Comparison of ENCODE assay signal across 10 cellular contexts in the genomic region with DNA sequence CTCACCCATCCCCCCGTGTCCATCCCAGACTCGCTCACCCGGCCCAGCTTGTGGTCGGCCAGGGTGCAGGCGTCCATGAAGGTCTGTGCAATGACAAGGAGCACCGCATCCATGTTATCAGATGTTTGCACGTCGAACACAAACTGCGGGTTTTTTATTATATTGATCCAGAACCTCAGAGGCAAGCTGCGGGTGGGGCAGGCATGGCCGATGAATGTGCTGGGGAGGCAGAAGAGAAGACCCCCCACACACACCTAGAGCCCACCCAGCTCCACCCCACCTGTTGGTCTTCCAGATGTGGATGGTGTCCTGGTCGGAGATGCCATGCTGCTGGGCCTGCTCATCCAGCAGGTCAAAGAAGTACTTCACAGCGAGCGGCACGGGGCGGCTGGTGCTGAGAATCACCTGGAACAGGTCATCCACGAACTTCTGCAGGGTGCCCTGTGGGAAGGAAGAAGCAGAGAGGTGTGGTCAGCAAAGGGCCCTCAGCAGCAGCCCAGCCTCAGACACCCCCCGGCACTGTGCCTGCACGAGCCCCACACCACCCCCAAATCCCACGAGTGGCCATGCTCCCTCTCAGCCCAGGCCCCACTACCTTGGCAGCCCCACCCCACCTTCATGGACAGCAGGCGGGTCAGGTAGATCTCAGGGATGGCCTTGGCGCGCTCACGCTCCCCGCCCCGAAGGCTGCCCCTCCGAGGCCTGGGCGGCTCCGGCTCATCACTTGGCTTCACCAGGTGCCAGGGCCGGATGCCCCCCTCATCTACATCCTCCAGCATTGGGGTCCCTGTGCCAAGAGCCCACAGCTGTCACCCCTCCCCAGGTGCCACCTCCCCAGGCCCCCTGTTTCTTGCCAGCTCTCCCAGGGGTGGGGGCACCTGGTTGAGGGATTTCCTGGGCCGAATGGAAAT. TPM values are rescaled to one million over a fixed set of nuclear protein-coding genes. Genes with fewer than 3 reads are reported as not detected.
DNase-seq lines count a peak whose midpoint lies in the region; ATAC-seq and TF ChIP-seq lines count a peak whose summit lies in the region.
"Had no signal": no experiment of that assay in that cellular context is flagged by ENCODE, and none has a peak within 500 bp of the region (broad histone marks: within the 10 kb centered on the region; RNA-seq: fewer than 3 reads in every experiment).

No MANE protein-coding gene starts in this region.

- TF ChIP-seq CTCF in CD14-positive monocyte (IDR thresholded peaks at IDR 0.05) (no peak), GM20000 (IDR thresholded peaks at IDR 0.05; ENCODE audit: extremely low read depth, missing control alignments) (no peak), esophagus muscularis mucosa (IDR thresholded peaks at IDR 0.05) (no peak), ovary (IDR thresholded peaks at IDR 0.05) (no peak)

- no peaks in the 10 kb centered on the region for H3K9me3 Mint-ChIP-seq in CD14-positive monocyte

- H3K27me3 ChIP-seq in esophagus muscularis mucosa (no peaks in the 10 kb centered on the region), ovary (no peaks in the 10 kb centered on the region)

- peak; percentile 41 for DNase-seq in CD14-positive monocyte (ENCODE audit: low spot score)
- DNase-seq in GM20000 (ENCODE audit: low spot score), result peak; percentile 17
- no peak for DNase-seq in esophagus muscularis mucosa (ENCODE audit: extremely low spot score)
- peak in 4 of 5 donors; percentile 7 to 21 (median 18) for DNase-seq in ovary
- no peak for DNase-seq in GF-D8 (lab: John Stamatoyannopoulos, UW)
- DNase-seq in GM19238 (ENCODE audit: insufficient read length, low spot score), result no peak
- no peak for DNase-seq in effector CD4-positive, alpha-beta T cell
- DNase-seq: MM.1S had no signal

- no peaks in the 10 kb centered on the region for H3K4me1 Mint-ChIP-seq in CD14-positive monocyte

- H3K36me3 Mint-ChIP-seq in CD14-positive monocyte, result no peaks in the 10 kb centered on the region

- intact Hi-C loops in CD14-positive monocyte (cut with micrococcal nuclease) (no loop called here), esophagus muscularis mucosa (cut with DNase I) (no loop called here), ovary (cut with DNase I) (no loop called here)

- TF ChIP-seq POLR2A in esophagus muscularis mucosa (IDR thresholded peaks at IDR 0.05; ENCODE audit: low read depth), result no peak
- TF ChIP-seq POLR2A in ovary (IDR thresholded peaks at IDR 0.05), result no peak

- H3K4me3 ChIP-seq in esophagus muscularis mucosa (no peak overlapping the region), ovary (no peak overlapping the region)

- H3K27ac ChIP-seq in esophagus muscularis mucosa (replicated peaks in 1 of 4) (peak overlapping the region in 3 of 4 donors; percentile 34 to 95 (median 95)), ovary (no peak overlapping the region)
- H3K27ac ChIP-seq: C4-2B had no signal

- H3K4me1 ChIP-seq in esophagus muscularis mucosa, result peaks cover 0 to 31% (median 14%) of the 10 kb centered on the region in 4 donors
- no peaks in the 10 kb centered on the region for H3K4me1 ChIP-seq in ovary (ENCODE audit: insufficient read depth)

- peak overlapping the region in 2 of 7 donors; percentile 18 to 51 for H3K27ac Mint-ChIP-seq in CD14-positive monocyte

- H3K27me3 Mint-ChIP-seq in CD14-positive monocyte (ENCODE audit: low read depth in 3 of 3), result peaks cover 0 to 4% (median 0%) of the 10 kb centered on the region in 3 donors

- TF ChIP-seq EP300 in esophagus muscularis mucosa (IDR thresholded peaks at IDR 0.05) (no peak), ovary (IDR thresholded peaks at IDR 0.05) (no peak)

- no peaks in the 10 kb centered on the region for H3K9me3 ChIP-seq in esophagus muscularis mucosa
- no peaks in the 10 kb centered on the region for H3K9me3 ChIP-seq in ovary

- no peak for ATAC-seq in GM21717 (IDR thresholded peaks at IDR 0.05; ENCODE audit: unreplicated experiment)

- 94% methylated on average over 27 of the region's 31 CpGs for WGBS in esophagus muscularis mucosa
- WGBS in ovary, 3 donors, result 89 to 92% (median 90%) methylated on average over 31 of the region's 31 CpGs

- H3K4me3 Mint-ChIP-seq in CD14-positive monocyte, result no peak overlapping the region

- peaks cover 80 to 100% (median 98%) of the 10 kb centered on the region in 4 donors for H3K36me3 ChIP-seq in esophagus muscularis mucosa
- no peaks in the 10 kb centered on the region for H3K36me3 ChIP-seq in ovary

RNA-seq across cellular contexts. Expression of gene PLXNB1, which starts 20.3 kb away (rescaled TPM):
- under 1 TPM in 1 of 2 donors, not detected in 1; 0.14 TPM for polyA plus RNA-seq in CD14-positive monocyte
- total RNA-seq in esophagus muscularis mucosa, result 100 to 1,000 TPM; 120 to 200 (median 152) TPM
- 100 to 1,000 TPM in 2 of 7 donors, 10 to 100 TPM in 5; 70.8 to 166 (median 83.7) TPM for total RNA-seq in ovary
- polyA plus RNA-seq in ovary, result 10 to 100 TPM; 11.2 to 90.2 TPM

RNA-seq across cellular contexts. Expression of gene CCDC51, which starts 30.4 kb away (rescaled TPM):
- polyA plus RNA-seq in CD14-positive monocyte (1 to 10 TPM; 5.4 to 5.9 TPM), ovary (1 to 10 TPM; 9.1 to 9.9 TPM)
- total RNA-seq in esophagus muscularis mucosa (10 to 100 TPM; 15.6 to 26.6 (median 23.0) TPM), ovary (1 to 10 TPM; 6.3 to 8.5 (median 7.5) TPM)

RNA-seq across cellular contexts. Expression of gene TMA7, which starts 30.5 kb away (rescaled TPM):
- polyA plus RNA-seq in CD14-positive monocyte (100 to 1,000 TPM; 478 to 559 TPM), ovary (100 to 1,000 TPM; 350 to 380 TPM)
- total RNA-seq in esophagus muscularis mucosa (100 to 1,000 TPM; 167 to 270 (median 205) TPM), ovary (100 to 1,000 TPM; 138 to 318 (median 199) TPM)

RNA-seq across cellular contexts. Expression of gene ATRIP, which starts 37.0 kb away (rescaled TPM):
- polyA plus RNA-seq in CD14-positive monocyte, result 1 to 10 TPM; 1.8 to 2.8 TPM
- 1 to 10 TPM; 4.2 to 8.5 (median 5.3) TPM for total RNA-seq in esophagus muscularis mucosa
- total RNA-seq in ovary, result 1 to 10 TPM; 3.9 to 7.9 (median 6.4) TPM
- 10 to 100 TPM in 1 of 2 donors, 1 to 10 TPM in 1; 6.4 to 11.4 TPM for polyA plus RNA-seq in ovary

RNA-seq across cellular contexts. Expression of gene FBXW12, which starts 37.5 kb away (rescaled TPM):
- polyA plus RNA-seq in CD14-positive monocyte (not detected), ovary (under 1 TPM in 1 of 2 donors, not detected in 1; 0.33 TPM)
- total RNA-seq in esophagus muscularis mucosa (under 1 TPM in 1 of 4 donors, not detected in 3; 0.65 TPM), ovary (under 1 TPM in 4 of 7 donors, not detected in 3; 0.22 to 0.46 (median 0.28) TPM)

Comparison
In these comparisons a context has a peak if more than half of its experiments do, and no peak if none do; other contexts are left out.
1. DNase-seq: peak in CD14-positive monocyte (single experiment), GM20000 (single experiment) and ovary (4 of 5); none in esophagus muscularis mucosa (single experiment), GF-D8 (single experiment), GM19238 (single experiment) and effector CD4-positive, alpha-beta T cell (single experiment).
2. H3K27ac ChIP-seq: peak in esophagus muscularis mucosa (3 of 4); none in ovary (0 of 2).